22 cellular contexts compared by ENCODE assay signal in the genomic region with DNA sequence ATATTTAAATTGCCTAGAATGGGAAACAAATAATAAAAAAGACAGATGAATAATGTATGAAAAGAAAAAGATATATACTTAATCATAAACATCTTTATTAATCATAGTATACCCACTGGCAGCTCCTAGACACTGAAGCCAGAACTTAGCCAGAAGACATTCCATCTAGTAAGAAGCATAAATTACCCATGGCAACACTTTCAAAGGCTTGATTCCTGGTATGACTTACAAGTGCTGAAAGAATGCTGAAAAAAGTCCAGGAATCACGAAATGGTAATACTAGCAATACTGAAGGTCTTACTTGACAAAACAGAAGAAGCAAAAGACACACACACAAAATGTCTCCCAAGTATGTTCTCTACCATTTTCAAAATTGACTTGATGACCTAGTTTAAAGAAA. TPM values are rescaled to one million over a fixed set of nuclear protein-coding genes. Genes with fewer than 3 reads are reported as not detected.
A peak's percentile ranks its signal among the peaks of the same experiment; 100 is the strongest.
DNase-seq lines count a peak whose midpoint lies in the region; ATAC-seq and TF ChIP-seq lines count a peak whose summit lies in the region.
"Had no signal": no experiment of that assay in that cellular context is flagged by ENCODE, and none has a peak within 500 bp of the region (broad histone marks: within the 10 kb centered on the region; RNA-seq: fewer than 3 reads in every experiment).

No MANE protein-coding gene starts in this region.

- in situ Hi-C loops in GM23248 (cut with MboI) (no loop called here), astrocyte of the spinal cord (cut with HindIII; ENCODE audit: low sequenced_read_pairs) (no loop called here)

- H3K4me2 ChIP-seq in GM23248 (ENCODE audit: unreplicated experiment), result no peak overlapping the region

- H2AFZ ChIP-seq in GM23248, result no peak overlapping the region

- H3K36me3 ChIP-seq in GM23248 (ENCODE audit: low read depth), result no peaks in the 10 kb centered on the region
- no peaks in the 10 kb centered on the region for H3K36me3 ChIP-seq in upper lobe of right lung
- H3K36me3 ChIP-seq: breast epithelium, transverse colon had no signal

- no peak overlapping the region for H3K27ac ChIP-seq in GM23248
- no peak overlapping the region for H3K27ac ChIP-seq in upper lobe of right lung
- H3K27ac ChIP-seq: breast epithelium, C4-2B, transverse colon had no signal

- WGBS in GM23248 (ENCODE audit: low coverage in 1 of 2, low lambda C conversion rate in 2 of 2, missing lambda C conversion rate in 2 of 2), 2 experiments, result 15 to 16% methylated on average over 1 of the region's 1 CpG
- 18 to 26% methylated on average over 1 of the region's 1 CpG for WGBS in lower leg skin, 2 donors

- no peaks in the 10 kb centered on the region for H3K9me3 ChIP-seq in GM23248 (ENCODE audit: low read depth)
- H3K9me3 ChIP-seq in upper lobe of right lung, result no peaks in the 10 kb centered on the region
- H3K9me3 ChIP-seq: breast epithelium, transverse colon had no signal

- DNase-seq in GM23248 (peak; percentile 40), astrocyte of the spinal cord (ENCODE audit: low read depth, low spot score) (peak; percentile 63), foreskin fibroblast (peak; percentile 35 to 57), lower leg skin (ENCODE audit: low spot score in 2 of 2) (no peak), upper lobe of right lung (no peak)
- no peak for DNase-seq in activated CD4-positive, alpha-beta T cell treated with anti-CD3 and anti-CD28 coated beads, Interleukin-2, amount 50 U/mL, for 4 hours
- DNase-seq: activated CD4-positive, alpha-beta T cell treated with anti-CD3 and anti-CD28 coated beads for 4 hours; activated CD8-positive, alpha-beta memory T cell treated with anti-CD3 and anti-CD28 coated beads, Interleukin-2, amount 10 ng/mL, durations not matched to agents 7 days and 5 days; GOT3; NCI-H1694; NCI-H2227 treated with DMSO at 0.1 percent for 48 hours; nephron progenitor cell; PC-3; SHP77; stimulated activated CD4-positive, alpha-beta T cell treated with anti-CD3 and anti-CD28 coated beads, Interleukin-4, amount 100 ng/mL, for 4 hours; stimulated activated naive CD8-positive, alpha-beta T cell treated with anti-CD3 and anti-CD28 coated beads, Interleukin-15, amount 100 ng/mL, for 72 hours; T-cell; transverse colon had no signal

- no peaks in the 10 kb centered on the region for H3K9me2 ChIP-seq in GM23248 (ENCODE audit: insufficient read depth)

- TF ChIP-seq CTCF in astrocyte of the spinal cord (IDR thresholded peaks at IDR 0.05; ENCODE audit: low read depth, low read length) (no peak), foreskin fibroblast (IDR thresholded peaks at IDR 0.05; ENCODE audit: low read depth, low read length) (no peak), lower leg skin (IDR thresholded peaks at IDR 0.05) (no peak), upper lobe of right lung (IDR thresholded peaks at IDR 0.05) (no peak)

- intact Hi-C loops in lower leg skin (cut with DNase I; ENCODE audit: low total_unique reads), result no loop called here
- intact Hi-C loops in upper lobe of right lung (cut with DNase I), result no loop called here

- H3K4me3 ChIP-seq in GM23248 (no peak overlapping the region), astrocyte of the spinal cord (ENCODE audit: low read depth, low read length) (no peak overlapping the region), foreskin fibroblast (ENCODE audit: low read depth in 1 of 2, low read length in 2 of 2) (no peak overlapping the region), lower leg skin (ENCODE audit: low read depth, poor library complexity, severe bottlenecking) (no peak overlapping the region), upper lobe of right lung (no peak overlapping the region)
- H3K4me3 ChIP-seq: breast epithelium, transverse colon had no signal

- ATAC-seq in GM21528 (IDR thresholded peaks at IDR 0.05; ENCODE audit: low FRiP score, unreplicated experiment) (no peak), upper lobe of right lung (no peak)
- ATAC-seq: activated CD8-positive, alpha-beta memory T cell treated with anti-CD3 and anti-CD28 coated beads, Interleukin-2, amount 10 ng/mL, durations not matched to agents 7 days and 5 days; left lobe of liver; PC-3; stimulated activated naive CD8-positive, alpha-beta T cell treated with anti-CD3 and anti-CD28 coated beads, Interleukin-15, amount 100 ng/mL, for 72 hours; T-cell had no signal

- no peak overlapping the region for H3K9ac ChIP-seq in GM23248

- H3K4me1 ChIP-seq in GM23248 (ENCODE audit: insufficient read depth) (peaks cover 10% of the 10 kb centered on the region), upper lobe of right lung (no peaks in the 10 kb centered on the region)
- H3K4me1 ChIP-seq: breast epithelium, transverse colon had no signal

- H3F3A ChIP-seq in GM23248 (ENCODE audit: insufficient read depth), result no peaks in the 10 kb centered on the region

- no peaks in the 10 kb centered on the region for H4K20me1 ChIP-seq in GM23248 (ENCODE audit: insufficient read depth)

- TF ChIP-seq POLR2A in lower leg skin (IDR thresholded peaks at IDR 0.05), result no peak

- H3K79me2 ChIP-seq in GM23248 (ENCODE audit: insufficient read depth), result no peaks in the 10 kb centered on the region

- H3K27me3 ChIP-seq in GM23248 (replicated peaks; ENCODE audit: insufficient read depth), result no peaks in the 10 kb centered on the region
- no peaks in the 10 kb centered on the region for H3K27me3 ChIP-seq in upper lobe of right lung
- H3K27me3 ChIP-seq: breast epithelium, transverse colon had no signal

RNA-seq across cellular contexts. Expression of a gene that starts 38.0 kb away (rescaled TPM):
- total RNA-seq in GM23248 (2014; rRNA removed; shearing (Covaris generic)), result 4.4 and 6.1 TPM in 2 replicates
- polyA plus RNA-seq in GM23248 (2016; fragmentation: Nextera tagmentation; extraction: Ambion mirVana), result 5.2 and 5.5 TPM in 2 replicates
- total RNA-seq in lower leg skin, result 1 to 10 TPM; 1.1 to 2.2 (median 1.7) TPM
- total RNA-seq in upper lobe of right lung, result 3.5 TPM

RNA-seq across cellular contexts. Expression of a gene that starts 38.1 kb away (rescaled TPM):
- 74.4 and 89.0 TPM in 2 replicates for total RNA-seq in GM23248 (2014; rRNA removed; shearing (Covaris generic))
- polyA plus RNA-seq in GM23248 (2016; fragmentation: Nextera tagmentation; extraction: Ambion mirVana), result 131 and 132 TPM in 2 replicates
- 10 to 100 TPM in 3 of 4 donors, 1 to 10 TPM in 1; 8.9 to 13.5 (median 11.4) TPM for total RNA-seq in lower leg skin
- 37.3 TPM for total RNA-seq in upper lobe of right lung

Comparison
In these comparisons a context has a peak if more than half of its experiments do, and no peak if none do; other contexts are left out.
1. DNase-seq: peak in GM23248 (single experiment), astrocyte of the spinal cord (single experiment) and foreskin fibroblast (2 of 2); none in lower leg skin (0 of 2), upper lobe of right lung (single experiment) and activated CD4-positive, alpha-beta T cell treated with anti-CD3 and anti-CD28 coated beads, Interleukin-2, amount 50 U/mL, for 4 hours (0 of 2).